In the genomic region with DNA sequence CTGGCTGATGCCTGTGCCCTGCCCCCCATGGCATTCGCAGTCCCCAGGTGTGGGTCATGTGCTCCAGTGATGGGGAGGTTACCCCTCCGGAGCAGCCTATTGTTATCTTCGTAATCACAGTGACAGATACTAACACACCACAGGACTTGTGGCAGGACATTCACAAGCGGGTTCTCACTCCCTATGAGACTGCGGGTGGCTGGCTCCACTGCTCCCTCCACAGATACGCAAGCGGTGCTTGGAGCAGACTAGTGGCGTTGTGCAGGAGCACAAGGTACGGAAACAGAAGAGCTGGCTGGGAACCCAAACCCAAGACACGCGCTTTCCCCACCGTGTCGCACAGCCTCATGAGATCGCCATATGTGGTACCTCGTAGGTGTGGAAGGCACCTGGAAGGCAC, we compare ENCODE assay signal across 1 cellular context.
TF ChIP-seq lines count a peak whose summit lies in the region.

No MANE protein-coding gene starts in this region.

TF ChIP-seq in H1, 55 proteins besides CTCF, POLR2A, EP300 and RAD21:
- TF ChIP-seq TAF1 (IDR thresholded peaks at IDR 0.05; ENCODE audit: low read depth, low read length): no peak
- no peak for TF ChIP-seq SIX5 (IDR thresholded peaks at IDR 0.05; ENCODE audit: low read depth, low read length)
- no peak for TF ChIP-seq YY1 (IDR thresholded peaks at IDR 0.05; ENCODE audit: low read depth, low read length)
